In genomic region chr14:22071001-22071400, GRCh38 we compare ENCODE assay signal across 7 cellular contexts.
A peak's percentile ranks its signal among the peaks of the same experiment; 100 is the strongest.
DNase-seq lines count a peak whose midpoint lies in the region; ATAC-seq and TF ChIP-seq lines count a peak whose summit lies in the region.

No MANE protein-coding gene starts in this region.

- ATAC-seq in GM19035 (IDR thresholded peaks at IDR 0.05; ENCODE audit: unreplicated experiment) (peak; percentile 85), HG02870 (IDR thresholded peaks at IDR 0.05; ENCODE audit: unreplicated experiment) (peak; percentile 94), esophagus mucosa (peak; percentile 33)

- no peaks in the 10 kb centered on the region for H3K4me1 ChIP-seq in Peyer's patch
- no peaks in the 10 kb centered on the region for H3K4me1 ChIP-seq in colonic mucosa

- intact Hi-C loops in colonic mucosa (cut with DNase I) = no loop called here

- no peaks in the 10 kb centered on the region for H3K27me3 ChIP-seq in Peyer's patch
- H3K27me3 ChIP-seq in colonic mucosa = no peaks in the 10 kb centered on the region

- no peak overlapping the region for H3K9ac ChIP-seq in colonic mucosa (ENCODE audit: low read depth in 2 of 2, low read length in 2 of 2)

- TF ChIP-seq CTCF in Peyer's patch (IDR thresholded peaks at IDR 0.05) (no peak), colonic mucosa (IDR thresholded peaks at IDR 0.05) (no peak)

- H3K27ac ChIP-seq in Peyer's patch = peak overlapping the region in 2 of 4 donors; percentile 5 to 19
- H3K27ac ChIP-seq in colonic mucosa = no peak overlapping the region

- no peaks in the 10 kb centered on the region for H3K9me3 ChIP-seq in Peyer's patch
- H3K9me3 ChIP-seq in colonic mucosa = no peaks in the 10 kb centered on the region

- peak overlapping the region in 1 of 4 donors; percentile 9 for H3K4me3 ChIP-seq in Peyer's patch
- H3K4me3 ChIP-seq in colonic mucosa = no peak overlapping the region

- TF ChIP-seq POLR2A in Peyer's patch (IDR thresholded peaks at IDR 0.05) = no peak

- H3K36me3 ChIP-seq in Peyer's patch (no peaks in the 10 kb centered on the region), colonic mucosa (no peaks in the 10 kb centered on the region)

- DNase-seq in Peyer's patch (peak in 2 of 3 donors; percentile 76 to 83), colonic mucosa (no peak), hippocampal formation (lab: John Stamatoyannopoulos, UW) (no peak), NCI-H510A (lab: John Stamatoyannopoulos, UW) (no peak)

Comparison
In these comparisons a context has a peak if more than half of its experiments do, and no peak if none do; other contexts are left out.
1. ATAC-seq: peak in every context shown above with its lines; median percentile 94 in HG02870; 85 in GM19035; 33 in esophagus mucosa.
2. DNase-seq: peak in Peyer's patch (2 of 3); none in colonic mucosa (single experiment), hippocampal formation (0 of 2) and NCI-H510A (single experiment).